1 cellular context compared by ENCODE assay signal in genomic region chr20:1212607-1213396, GRCh38.
TF ChIP-seq lines count a peak whose summit lies in the region.

No MANE protein-coding gene starts in this region.

TF ChIP-seq in HepG2, 621 proteins besides CTCF, POLR2A, EP300 and RAD21 (continued from another document):
- TF ChIP-seq HMGXB3 (CRISPR knock-in tag; IDR thresholded peaks at IDR 0.05; ENCODE audit: borderline replicate concordance) (peak; percentile 67; the same call in 1 of the 2 replicates), ZNF280D (CRISPR knock-in tag; IDR thresholded peaks at IDR 0.05) (peak; percentile 74; the same call in 1 of the 2 replicates), NFRKB (IDR thresholded peaks at IDR 0.05) (no peak), ZNF235 (CRISPR knock-in tag; IDR thresholded peaks at IDR 0.05; ENCODE audit: borderline replicate concordance) (no peak), ZNF713 (CRISPR knock-in tag; IDR thresholded peaks at IDR 0.05) (no peak), ZNF124 (CRISPR knock-in tag; IDR thresholded peaks at IDR 0.05) (0 out of 2 replicates have a peak, but pooled peaks have one; percentile 82), ZSCAN5A (CRISPR knock-in tag; IDR thresholded peaks at IDR 0.05; ENCODE audit: borderline replicate concordance) (0 out of 2 replicates have a peak, but pooled peaks have one; percentile 24), HOXD1 (CRISPR knock-in tag; IDR thresholded peaks at IDR 0.05) (no peak), ZNF576 (CRISPR knock-in tag; IDR thresholded peaks at IDR 0.05) (no peak), DRAP1 (CRISPR knock-in tag; IDR thresholded peaks at IDR 0.05) (no peak), CENPBD1 (CRISPR knock-in tag; IDR thresholded peaks at IDR 0.05; ENCODE audit: borderline replicate concordance, low read depth) (0 out of 2 replicates have a peak, but pooled peaks have one; percentile 55), ZNF616 (CRISPR knock-in tag; IDR thresholded peaks at IDR 0.05; ENCODE audit: low read depth) (no peak), ZNF562 (CRISPR knock-in tag; IDR thresholded peaks at IDR 0.05; ENCODE audit: borderline replicate concordance) (no peak), ZNF780A (CRISPR knock-in tag; IDR thresholded peaks at IDR 0.05) (no peak), ZNF225 (CRISPR knock-in tag; IDR thresholded peaks at IDR 0.05) (no peak), LBX2 (CRISPR knock-in tag; IDR thresholded peaks at IDR 0.05; ENCODE audit: borderline replicate concordance) (no peak), ZNF609 (CRISPR knock-in tag; IDR thresholded peaks at IDR 0.05; ENCODE audit: borderline replicate concordance) (no peak), NFYB (CRISPR knock-in tag; IDR thresholded peaks at IDR 0.05) (no peak), ELF4 (CRISPR knock-in tag; IDR thresholded peaks at IDR 0.05; ENCODE audit: borderline replicate concordance) (no peak), SMARCC2 (IDR thresholded peaks at IDR 0.05) (no peak), ZNF510 (CRISPR knock-in tag; IDR thresholded peaks at IDR 0.05; ENCODE audit: low read depth) (no peak), ZMYM2 (CRISPR knock-in tag; IDR thresholded peaks at IDR 0.05) (no peak), NCOA2 (CRISPR knock-in tag; IDR thresholded peaks at IDR 0.05) (peak; percentile 28; the same call in 1 of the 2 replicates), MEIS1 (CRISPR knock-in tag; IDR thresholded peaks at IDR 0.05; ENCODE audit: borderline replicate concordance) (no peak)
